21 cellular contexts compared by ENCODE assay signal in genomic region chr2:74857725-74858124, GRCh38. TPM values are rescaled to one million over a fixed set of nuclear protein-coding genes. Genes with fewer than 3 reads are reported as not detected.
DNase-seq lines count a peak whose midpoint lies in the region; ATAC-seq and TF ChIP-seq lines count a peak whose summit lies in the region.
"Had no signal": no experiment of that assay in that cellular context is flagged by ENCODE, and none has a peak within 500 bp of the region (broad histone marks: within the 10 kb centered on the region; RNA-seq: fewer than 3 reads in every experiment).

No MANE protein-coding gene starts in this region.

- H2BK12ac ChIP-seq in trophoblast cell (ENCODE audit: low read length), result no peak overlapping the region

- H3K18ac ChIP-seq in trophoblast cell (ENCODE audit: low read length), result no peak overlapping the region

- no peak overlapping the region for H3K4me2 ChIP-seq in trophoblast cell (ENCODE audit: low read length)
- H3K4me2 ChIP-seq: A549 had no signal

- H3K4me3 ChIP-seq in trophoblast cell (ENCODE audit: low read depth, low read length) (no peak overlapping the region), upper lobe of right lung (no peak overlapping the region)
- H3K4me3 ChIP-seq: A549 had no signal

- TF ChIP-seq CTCF in upper lobe of right lung (IDR thresholded peaks at IDR 0.05), result no peak

- H3K9me3 ChIP-seq in T-helper 17 cell (ENCODE audit: control insufficient read depth, low read length, poor library complexity, severe bottlenecking) (no peaks in the 10 kb centered on the region), trophoblast cell (ENCODE audit: insufficient read depth, low read depth, low read length) (no peaks in the 10 kb centered on the region), upper lobe of right lung (no peaks in the 10 kb centered on the region)
- H3K9me3 ChIP-seq: A549, Caco-2 had no signal

- H2AFZ ChIP-seq in trophoblast cell (ENCODE audit: insufficient read depth, low read length, poor library complexity), result no peak overlapping the region

- H3K9me3 Mint-ChIP-seq in activated naive CD4-positive, alpha-beta T cell treated with anti-CD3 and anti-CD28 coated beads, Interleukin-2, amount 10 ng/mL, durations not matched to agents 7 days and 5 days, result no peaks in the 10 kb centered on the region
- H3K9me3 Mint-ChIP-seq in activated CD4-positive, alpha-beta memory T cell treated with anti-CD3 and anti-CD28 coated beads, Interleukin-2, amount 10 ng/mL, durations not matched to agents 7 days and 5 days, result no peaks in the 10 kb centered on the region
- H3K9me3 Mint-ChIP-seq: CD4-positive, alpha-beta T cell; HFFc6 had no signal

- no peak overlapping the region for H3K4me3 Mint-ChIP-seq in activated naive CD4-positive, alpha-beta T cell treated with anti-CD3 and anti-CD28 coated beads, Interleukin-2, amount 10 ng/mL, durations not matched to agents 7 days and 5 days
- no peak overlapping the region for H3K4me3 Mint-ChIP-seq in T-helper 17 cell
- H3K4me3 Mint-ChIP-seq in activated CD4-positive, alpha-beta memory T cell treated with anti-CD3 and anti-CD28 coated beads, Interleukin-2, amount 10 ng/mL, durations not matched to agents 7 days and 5 days, result no peak overlapping the region
- H3K4me3 Mint-ChIP-seq: CD4-positive, alpha-beta T cell; HFFc6 had no signal

- H3K27me3 ChIP-seq in trophoblast cell (ENCODE audit: insufficient read depth, low read length) (no peaks in the 10 kb centered on the region), upper lobe of right lung (no peaks in the 10 kb centered on the region)

- H3K23ac ChIP-seq in trophoblast cell (ENCODE audit: low read length), result no peak overlapping the region

- H4K8ac ChIP-seq in trophoblast cell (ENCODE audit: low read depth, low read length), result no peak overlapping the region

- peak overlapping the region; percentile 51 for H4K12ac ChIP-seq in trophoblast cell (ENCODE audit: low read depth, low read length)

- no peak overlapping the region for H4K91ac ChIP-seq in trophoblast cell (ENCODE audit: low read depth, low read length)

- no peak overlapping the region for H3K14ac ChIP-seq in trophoblast cell (ENCODE audit: low read length)

- peaks cover 0 to 4% of the 10 kb centered on the region in 2 experiments for H3K4me1 ChIP-seq in trophoblast cell (ENCODE audit: control insufficient read depth in 1 of 2, insufficient read depth in 2 of 2, low read length in 2 of 2)
- peaks cover 31% of the 10 kb centered on the region for H3K4me1 ChIP-seq in upper lobe of right lung

- ATAC-seq in T-helper 17 cell, result no peak
- ATAC-seq in upper lobe of right lung, result no peak
- ATAC-seq: A549, HCT116 had no signal

- POLR2A ChIA-PET in activated CD4-positive, alpha-beta memory T cell treated with anti-CD3 and anti-CD28 coated beads, Interleukin-2, amount 10 ng/mL, durations not matched to agents 7 days and 5 days (lab: Charles Lee), result interaction anchor here (1.3 to 2.4 kb wide), 2 partner anchors 8 to 21 kb away, joined by 3 to 5 read pairs; no protein-coding TSS in a partner anchor

- peaks cover 31% of the 10 kb centered on the region for H3K36me3 Mint-ChIP-seq in activated naive CD4-positive, alpha-beta T cell treated with anti-CD3 and anti-CD28 coated beads, Interleukin-2, amount 10 ng/mL, durations not matched to agents 7 days and 5 days
- H3K36me3 Mint-ChIP-seq in T-helper 17 cell (ENCODE audit: low read depth), result no peaks in the 10 kb centered on the region
- peaks cover 22% of the 10 kb centered on the region for H3K36me3 Mint-ChIP-seq in activated CD4-positive, alpha-beta memory T cell treated with anti-CD3 and anti-CD28 coated beads, Interleukin-2, amount 10 ng/mL, durations not matched to agents 7 days and 5 days (ENCODE audit: low read depth)

- no peaks in the 10 kb centered on the region for H3K27me3 Mint-ChIP-seq in activated naive CD4-positive, alpha-beta T cell treated with anti-CD3 and anti-CD28 coated beads, Interleukin-2, amount 10 ng/mL, durations not matched to agents 7 days and 5 days
- H3K27me3 Mint-ChIP-seq in T-helper 17 cell, result no peaks in the 10 kb centered on the region
- no peaks in the 10 kb centered on the region for H3K27me3 Mint-ChIP-seq in activated CD4-positive, alpha-beta memory T cell treated with anti-CD3 and anti-CD28 coated beads, Interleukin-2, amount 10 ng/mL, durations not matched to agents 7 days and 5 days
- H3K27me3 Mint-ChIP-seq: CD4-positive, alpha-beta T cell had no signal

- H3K27ac ChIP-seq in trophoblast cell (ENCODE audit: low read depth, low read length), result no peak overlapping the region
- H3K27ac ChIP-seq in upper lobe of right lung, result peak overlapping the region; percentile 27
- H3K27ac ChIP-seq: 22Rv1, A549, C4-2B, HL-60 had no signal

- H3K36me3 ChIP-seq in trophoblast cell (ENCODE audit: control insufficient read depth in 1 of 2, insufficient read depth in 2 of 2, low read length in 2 of 2) (peaks cover 0 to 3% of the 10 kb centered on the region in 2 experiments), upper lobe of right lung (no peaks in the 10 kb centered on the region)

- peak; percentile 1 for DNase-seq in activated naive CD4-positive, alpha-beta T cell treated with anti-CD3 and anti-CD28 coated beads, Interleukin-2, amount 10 ng/mL, durations not matched to agents 7 days and 5 days
- DNase-seq in activated naive CD4-positive, alpha-beta T cell treated with anti-CD3 and anti-CD28 coated beads, Interleukin-2, amount 50 U/mL, for 16 hours, result no peak
- DNase-seq in T-helper 17 cell, result no peak
- no peak for DNase-seq in trophoblast cell
- peak; percentile 31 for DNase-seq in upper lobe of right lung
- no peak for DNase-seq in activated CD4-positive, alpha-beta memory T cell treated with anti-CD3 and anti-CD28 coated beads, Interleukin-2, amount 10 ng/mL, durations not matched to agents 7 days and 5 days
- DNase-seq in NOMO-1 treated with DMSO at 0.1 percent for 48 hours (lab: John Stamatoyannopoulos, UW; ENCODE audit: unreplicated experiment), result no peak
- DNase-seq: AML-193; Caco-2; CD4-positive, alpha-beta T cell; DMS79; GDM1; GOT3; H7; HFFc6; IMR-90 had no signal

- CTCF ChIA-PET in activated naive CD4-positive, alpha-beta T cell treated with anti-CD3 and anti-CD28 coated beads, Interleukin-2, amount 10 ng/mL, durations not matched to agents 7 days and 5 days (lab: Charles Lee), result interaction anchor here (0.8 to 1.2 kb wide), 2 partner anchors 11 to 13 kb away, joined by 3 read pairs; no protein-coding TSS in a partner anchor
- CTCF ChIA-PET in activated CD4-positive, alpha-beta memory T cell treated with anti-CD3 and anti-CD28 coated beads, Interleukin-2, amount 10 ng/mL, durations not matched to agents 7 days and 5 days (lab: Charles Lee), result no interaction called here

- no peak overlapping the region for H2AK5ac ChIP-seq in trophoblast cell (ENCODE audit: low read length)

- peaks cover 2% of the 10 kb centered on the region for H3K79me2 ChIP-seq in trophoblast cell (ENCODE audit: control insufficient read depth, insufficient read depth, low read length, poor library complexity)

- H2BK120ac ChIP-seq in trophoblast cell (ENCODE audit: insufficient read depth, low read length, poor library complexity), result no peak overlapping the region

- WGBS in trophoblast cell (ENCODE audit: extremely low coverage, insufficient coverage, insufficient read length), result no CpG with 5 or more reads among the region's 8 CpGs

- no peak overlapping the region for H2BK5ac ChIP-seq in trophoblast cell (ENCODE audit: low read depth, low read length, poor library complexity)

- H3K4me1 Mint-ChIP-seq in activated naive CD4-positive, alpha-beta T cell treated with anti-CD3 and anti-CD28 coated beads, Interleukin-2, amount 10 ng/mL, durations not matched to agents 7 days and 5 days, result peaks cover 26% of the 10 kb centered on the region
- H3K4me1 Mint-ChIP-seq in T-helper 17 cell, result peaks cover 18% of the 10 kb centered on the region
- peaks cover 22% of the 10 kb centered on the region for H3K4me1 Mint-ChIP-seq in activated CD4-positive, alpha-beta memory T cell treated with anti-CD3 and anti-CD28 coated beads, Interleukin-2, amount 10 ng/mL, durations not matched to agents 7 days and 5 days

- intact Hi-C loops in upper lobe of right lung (cut with DNase I), result no loop called here

- H3K4ac ChIP-seq in trophoblast cell (ENCODE audit: low read depth, low read length), result no peak overlapping the region

- H3K79me1 ChIP-seq in trophoblast cell (ENCODE audit: low read length), result no peaks in the 10 kb centered on the region

- no peak overlapping the region for H3K27ac Mint-ChIP-seq in activated naive CD4-positive, alpha-beta T cell treated with anti-CD3 and anti-CD28 coated beads, Interleukin-2, amount 10 ng/mL, durations not matched to agents 7 days and 5 days
- peak overlapping the region; percentile 2 for H3K27ac Mint-ChIP-seq in T-helper 17 cell
- no peak overlapping the region for H3K27ac Mint-ChIP-seq in activated CD4-positive, alpha-beta memory T cell treated with anti-CD3 and anti-CD28 coated beads, Interleukin-2, amount 10 ng/mL, durations not matched to agents 7 days and 5 days
- H3K27ac Mint-ChIP-seq: CD4-positive, alpha-beta T cell had no signal

- H3K9ac ChIP-seq in trophoblast cell (ENCODE audit: low read length), result no peak overlapping the region

RNA-seq across cellular contexts. Expression of gene HK2, which starts 23.8 kb away (rescaled TPM):
- total RNA-seq in T-helper 17 cell (10 to 100 TPM; 11.3 to 13.3 TPM), upper lobe of right lung (77.1 TPM)
- polyA plus RNA-seq in trophoblast cell (2013), result 24.5 and 24.8 TPM in 2 replicates
- 10 to 100 TPM; 36.8 to 37.8 TPM for total RNA-seq in activated CD4-positive, alpha-beta memory T cell treated with anti-CD3 and anti-CD28 coated beads, Interleukin-2, amount 10 ng/mL, durations not matched to agents 7 days and 5 days

Comparison
In these comparisons a context has a peak if more than half of its experiments do, and no peak if none do; other contexts are left out.
1. DNase-seq: peak in activated naive CD4-positive, alpha-beta T cell treated with anti-CD3 and anti-CD28 coated beads, Interleukin-2, amount 10 ng/mL, durations not matched to agents 7 days and 5 days (single experiment) and upper lobe of right lung (single experiment); none in activated naive CD4-positive, alpha-beta T cell treated with anti-CD3 and anti-CD28 coated beads, Interleukin-2, amount 50 U/mL, for 16 hours (single experiment), T-helper 17 cell (0 of 3), trophoblast cell (0 of 2), activated CD4-positive, alpha-beta memory T cell treated with anti-CD3 and anti-CD28 coated beads, Interleukin-2, amount 10 ng/mL, durations not matched to agents 7 days and 5 days (single experiment) and NOMO-1 treated with DMSO at 0.1 percent for 48 hours (single experiment).